ENCODE assay signal across 1 cellular context in the genomic region with DNA sequence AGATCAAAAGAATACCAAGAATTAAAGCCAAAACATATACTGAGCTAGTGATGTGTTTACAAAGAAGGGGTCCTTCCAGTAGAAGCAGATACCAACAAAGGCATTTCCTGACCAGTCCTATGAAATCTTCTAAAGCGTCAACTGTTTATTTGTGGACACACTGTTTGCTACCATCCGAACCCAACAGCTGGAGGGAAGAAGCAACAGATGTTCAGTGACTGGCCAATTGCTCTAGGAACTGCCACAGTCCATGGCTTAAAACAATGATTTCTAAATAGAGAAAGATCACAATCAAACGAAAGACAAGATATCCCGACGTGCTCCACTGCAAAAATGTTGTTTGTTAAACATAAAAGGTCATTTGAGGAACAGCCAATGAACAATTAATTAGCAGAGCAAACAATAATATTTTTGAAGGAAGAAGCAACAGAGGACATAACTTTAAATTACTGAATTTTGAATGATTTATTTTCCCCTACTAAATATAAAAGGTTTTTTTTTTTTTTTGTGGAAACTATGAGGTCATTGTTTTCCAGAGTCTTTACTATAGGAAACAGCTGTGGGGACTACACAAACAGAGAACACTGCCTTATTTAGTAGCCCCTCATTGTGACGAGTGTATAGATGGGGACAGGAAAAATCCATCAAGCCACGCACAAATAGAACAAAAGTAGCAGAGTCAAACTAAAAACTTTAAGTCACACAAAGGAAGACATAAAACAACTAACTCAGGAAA.
TF ChIP-seq lines count a peak whose summit lies in the region.

No MANE protein-coding gene starts in this region.

TF ChIP-seq in HepG2, 621 proteins besides CTCF, POLR2A, EP300 and RAD21:
- TF ChIP-seq SOX13 (IDR thresholded peaks at IDR 0.05) (no peak), SOX13 (CRISPR knock-in tag; conservative IDR thresholded peaks at IDR 0.05 in 1 of 2, IDR thresholded peaks at IDR 0.05 in 1 of 2) (0 out of 4 replicates have a peak, but pooled peaks of 1 of the 2 experiments have one; percentile 37), DZIP1 (CRISPR knock-in tag; IDR thresholded peaks at IDR 0.05) (no peak), SAP130 (CRISPR knock-in tag; IDR thresholded peaks at IDR 0.05; ENCODE audit: low read depth) (peak; percentile 10; the same call in 1 of the 2 replicates), HCFC1 (IDR thresholded peaks at IDR 0.05; ENCODE audit: low read depth, low read length) (no peak), SNAPC2 (CRISPR knock-in tag; IDR thresholded peaks at IDR 0.05) (0 out of 2 replicates have a peak, but pooled peaks have one; percentile 10), SOX5 (CRISPR knock-in tag; IDR thresholded peaks at IDR 0.05; ENCODE audit: borderline replicate concordance) (peak; percentile 10; the same call in 1 of the 2 replicates), ELF4 (CRISPR knock-in tag; IDR thresholded peaks at IDR 0.05; ENCODE audit: borderline replicate concordance) (0 out of 2 replicates have a peak, but pooled peaks have one; percentile 34), ZNF441 (CRISPR knock-in tag; IDR thresholded peaks at IDR 0.05; ENCODE audit: borderline replicate concordance) (no peak), ZBTB38 (CRISPR knock-in tag; IDR thresholded peaks at IDR 0.05) (no peak), ATF7 (IDR thresholded peaks at IDR 0.05) (peak; percentile 71), ATF7 (CRISPR knock-in tag; IDR thresholded peaks at IDR 0.05) (no peak), FOXP1 (IDR thresholded peaks at IDR 0.05) (no peak), FOXP1 (CRISPR knock-in tag; IDR thresholded peaks at IDR 0.05) (peak; percentile 43), TFAP4 (IDR thresholded peaks at IDR 0.05; ENCODE audit: borderline replicate concordance, low read depth) (peak; percentile 50), ZNF839 (CRISPR knock-in tag; IDR thresholded peaks at IDR 0.05; ENCODE audit: borderline replicate concordance) (no peak), TEAD2 (CRISPR knock-in tag; IDR thresholded peaks at IDR 0.05) (no peak), LCORL (IDR thresholded peaks at IDR 0.05) (no peak), LCORL (CRISPR knock-in tag; IDR thresholded peaks at IDR 0.05) (no peak)
- TF ChIP-seq, protein P1, sequence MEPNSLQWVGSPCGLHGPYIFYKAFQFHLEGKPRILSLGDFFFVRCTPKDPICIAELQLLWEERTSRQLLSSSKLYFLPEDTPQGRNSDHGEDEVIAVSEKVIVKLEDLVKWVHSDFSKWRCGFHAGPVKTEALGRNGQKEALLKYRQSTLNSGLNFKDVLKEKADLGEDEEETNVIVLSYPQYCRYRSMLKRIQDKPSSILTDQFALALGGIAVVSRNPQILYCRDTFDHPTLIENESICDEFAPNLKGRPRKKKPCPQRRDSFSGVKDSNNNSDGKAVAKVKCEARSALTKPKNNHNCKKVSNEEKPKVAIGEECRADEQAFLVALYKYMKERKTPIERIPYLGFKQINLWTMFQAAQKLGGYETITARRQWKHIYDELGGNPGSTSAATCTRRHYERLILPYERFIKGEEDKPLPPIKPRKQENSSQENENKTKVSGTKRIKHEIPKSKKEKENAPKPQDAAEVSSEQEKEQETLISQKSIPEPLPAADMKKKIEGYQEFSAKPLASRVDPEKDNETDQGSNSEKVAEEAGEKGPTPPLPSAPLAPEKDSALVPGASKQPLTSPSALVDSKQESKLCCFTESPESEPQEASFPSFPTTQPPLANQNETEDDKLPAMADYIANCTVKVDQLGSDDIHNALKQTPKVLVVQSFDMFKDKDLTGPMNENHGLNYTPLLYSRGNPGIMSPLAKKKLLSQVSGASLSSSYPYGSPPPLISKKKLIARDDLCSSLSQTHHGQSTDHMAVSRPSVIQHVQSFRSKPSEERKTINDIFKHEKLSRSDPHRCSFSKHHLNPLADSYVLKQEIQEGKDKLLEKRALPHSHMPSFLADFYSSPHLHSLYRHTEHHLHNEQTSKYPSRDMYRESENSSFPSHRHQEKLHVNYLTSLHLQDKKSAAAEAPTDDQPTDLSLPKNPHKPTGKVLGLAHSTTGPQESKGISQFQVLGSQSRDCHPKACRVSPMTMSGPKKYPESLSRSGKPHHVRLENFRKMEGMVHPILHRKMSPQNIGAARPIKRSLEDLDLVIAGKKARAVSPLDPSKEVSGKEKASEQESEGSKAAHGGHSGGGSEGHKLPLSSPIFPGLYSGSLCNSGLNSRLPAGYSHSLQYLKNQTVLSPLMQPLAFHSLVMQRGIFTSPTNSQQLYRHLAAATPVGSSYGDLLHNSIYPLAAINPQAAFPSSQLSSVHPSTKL (CRISPR knock-in tag; IDR thresholded peaks at IDR 0.05) = peak; percentile 19; the same call in 1 of the 2 replicates
- TF ChIP-seq, protein P2, sequence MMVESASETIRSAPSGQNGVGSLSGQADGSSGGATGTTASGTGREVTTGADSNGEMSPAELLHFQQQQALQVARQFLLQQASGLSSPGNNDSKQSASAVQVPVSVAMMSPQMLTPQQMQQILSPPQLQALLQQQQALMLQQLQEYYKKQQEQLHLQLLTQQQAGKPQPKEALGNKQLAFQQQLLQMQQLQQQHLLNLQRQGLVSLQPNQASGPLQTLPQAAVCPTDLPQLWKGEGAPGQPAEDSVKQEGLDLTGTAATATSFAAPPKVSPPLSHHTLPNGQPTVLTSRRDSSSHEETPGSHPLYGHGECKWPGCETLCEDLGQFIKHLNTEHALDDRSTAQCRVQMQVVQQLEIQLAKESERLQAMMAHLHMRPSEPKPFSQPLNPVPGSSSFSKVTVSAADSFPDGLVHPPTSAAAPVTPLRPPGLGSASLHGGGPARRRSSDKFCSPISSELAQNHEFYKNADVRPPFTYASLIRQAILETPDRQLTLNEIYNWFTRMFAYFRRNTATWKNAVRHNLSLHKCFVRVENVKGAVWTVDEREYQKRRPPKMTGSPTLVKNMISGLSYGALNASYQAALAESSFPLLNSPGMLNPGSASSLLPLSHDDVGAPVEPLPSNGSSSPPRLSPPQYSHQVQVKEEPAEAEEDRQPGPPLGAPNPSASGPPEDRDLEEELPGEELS (CRISPR knock-in tag; IDR thresholded peaks at IDR 0.05) = peak; percentile 30; the same call in 1 of the 2 replicates
